ENCODE assay signal across 8 cellular contexts in genomic region chr17:28228109-28228840, GRCh38.
DNase-seq lines count a peak whose midpoint lies in the region; ATAC-seq, FAIRE-seq and TF ChIP-seq lines count a peak whose summit lies in the region.

No MANE protein-coding gene starts in this region.

- H3K36me3 ChIP-seq in GM12878 (ENCODE audit: control insufficient read depth in 2 of 2, insufficient read depth in 2 of 2, low read length in 1 of 2) (no peaks in the 10 kb centered on the region), left lung (no peaks in the 10 kb centered on the region)

- no peaks in the 10 kb centered on the region for H3K36me3 Mint-ChIP-seq in activated naive CD4-positive, alpha-beta T cell treated with anti-CD3 and anti-CD28 coated beads, Interleukin-2, amount 10 ng/mL, durations not matched to agents 7 days and 5 days
- H3K36me3 Mint-ChIP-seq in type B pancreatic cell = no peaks in the 10 kb centered on the region

- H3K27ac Mint-ChIP-seq in activated naive CD4-positive, alpha-beta T cell treated with anti-CD3 and anti-CD28 coated beads, Interleukin-2, amount 10 ng/mL, durations not matched to agents 7 days and 5 days = no peak overlapping the region
- H3K27ac Mint-ChIP-seq in type B pancreatic cell = peak overlapping the region; percentile 95

- BruUV-seq in GM12878 (replicated peaks; lab: Mats Ljungman, UMichigan) = no TSS peak

- 0 out of 6 replicates have a peak, but pooled peaks of 1 of the 3 experiments have one; percentile 13 for TF ChIP-seq CTCF in GM12878 (IDR thresholded peaks at IDR 0.05 in 2 of 3, conservative IDR thresholded peaks at IDR 0.05 in 1 of 3; ENCODE audit: control insufficient read depth in 2 of 3, extremely low read depth in 1 of 3, insufficient read depth in 1 of 3, low read depth in 3 of 3, low read length in 3 of 3)
- TF ChIP-seq CTCF in left lung (IDR thresholded peaks at IDR 0.05) = no peak
- peak; percentile 61 for TF ChIP-seq CTCF in type B pancreatic cell (conservative IDR thresholded peaks at IDR 0.05)

- H3K79me2 ChIP-seq in GM12878 (ENCODE audit: control insufficient read depth, insufficient read depth, low read length) = no peaks in the 10 kb centered on the region

- peak; percentile 40; the same call in 2 of the 3 replicates for ATAC-seq in GM12878
- peak; percentile 16 for ATAC-seq in left lung
- ATAC-seq in GM19463 (IDR thresholded peaks at IDR 0.05; ENCODE audit: unreplicated experiment) = no peak
- ATAC-seq in HG02571 (IDR thresholded peaks at IDR 0.05; ENCODE audit: unreplicated experiment) = no peak

- TF ChIP-seq POLR2A in GM12878 (IDR thresholded peaks at IDR 0.05; ENCODE audit: low read depth, low read length) = no peak

- CTCF ChIA-PET in activated naive CD4-positive, alpha-beta T cell treated with anti-CD3 and anti-CD28 coated beads, Interleukin-2, amount 10 ng/mL, durations not matched to agents 7 days and 5 days (lab: Charles Lee) = interaction anchor here (1.1 kb wide), 1 partner anchor 12 kb away, joined by 3 read pairs; no protein-coding TSS in a partner anchor
- CTCF ChIA-PET in GM12878 (lab: Yijun Ruan, JAX) = interaction anchor here (1.4 kb wide), 1 partner anchor 8 kb away, joined by 3 read pairs; no protein-coding TSS in a partner anchor

- no peak for TF ChIP-seq EP300 in GM12878 (IDR thresholded peaks at IDR 0.05; ENCODE audit: borderline replicate concordance in 1 of 2, control insufficient read depth in 1 of 2, low read depth in 2 of 2, low read length in 2 of 2)

- H3K27me3 Mint-ChIP-seq in activated naive CD4-positive, alpha-beta T cell treated with anti-CD3 and anti-CD28 coated beads, Interleukin-2, amount 10 ng/mL, durations not matched to agents 7 days and 5 days = peaks cover 61% of the 10 kb centered on the region
- H3K27me3 Mint-ChIP-seq in type B pancreatic cell = peaks cover 31% of the 10 kb centered on the region

- WGBS in GM12878 (ENCODE audit: insufficient coverage, insufficient replicate concordance, low lambda C conversion rate, missing lambda C conversion rate) = 43% methylated on average over 21 of the region's 22 CpGs

- no peak for TF ChIP-seq RAD21 in GM12878 (IDR thresholded peaks at IDR 0.05; ENCODE audit: insufficient read depth, low read depth, low read length)

- H3K9me3 ChIP-seq in GM12878 (replicated peaks; ENCODE audit: control insufficient read depth, insufficient read depth, low read length) (no peaks in the 10 kb centered on the region), left lung (no peaks in the 10 kb centered on the region)

- H4K20me1 ChIP-seq in GM12878 (ENCODE audit: control insufficient read depth, insufficient read depth) = no peaks in the 10 kb centered on the region

- H3K9me3 Mint-ChIP-seq in activated naive CD4-positive, alpha-beta T cell treated with anti-CD3 and anti-CD28 coated beads, Interleukin-2, amount 10 ng/mL, durations not matched to agents 7 days and 5 days = no peaks in the 10 kb centered on the region
- no peaks in the 10 kb centered on the region for H3K9me3 Mint-ChIP-seq in type B pancreatic cell

- POLR2A ChIA-PET in GM12878 (lab: Charles Lee) = no interaction called here

- H3K4me3 ChIP-seq in GM12878 (no peak overlapping the region), left lung (peak overlapping the region; percentile 29 to 36)

- no peak overlapping the region for H3K9ac ChIP-seq in GM12878 (ENCODE audit: control insufficient read depth, insufficient read depth, low read length)

- RAD21 ChIA-PET in GM12878 (lab: Charles Lee; ENCODE audit: unreplicated experiment) = no interaction called here

- DNase-seq in activated naive CD4-positive, alpha-beta T cell treated with anti-CD3 and anti-CD28 coated beads, Interleukin-2, amount 10 ng/mL, durations not matched to agents 7 days and 5 days = no peak
- no peak for DNase-seq in activated naive CD4-positive, alpha-beta T cell (lab: John Stamatoyannopoulos, UW)
- no peak for DNase-seq in GM12878 (ENCODE audit: low read depth, low spot score)
- peak in 1 of 2 donors; percentile 16 for DNase-seq in left lung
- no peak for DNase-seq in type B pancreatic cell (ENCODE audit: extremely low spot score, unreplicated experiment)
- no peak for DNase-seq in activated gamma-delta T cell (lab: John Stamatoyannopoulos, UW)

- SMC1A ChIA-PET in GM12878 (lab: Charles Lee; ENCODE audit: uncharacterized antibody, unreplicated experiment) = no interaction called here

- FAIRE-seq in GM12878 (lab: Jason Lieb, UNC) = no peak

- H2AFZ ChIP-seq in GM12878 (ENCODE audit: control insufficient read depth, low read depth, low read length) = no peak overlapping the region

- peak overlapping the region; percentile 58 for H3K4me3 Mint-ChIP-seq in activated naive CD4-positive, alpha-beta T cell treated with anti-CD3 and anti-CD28 coated beads, Interleukin-2, amount 10 ng/mL, durations not matched to agents 7 days and 5 days
- H3K4me3 Mint-ChIP-seq in type B pancreatic cell = peak overlapping the region; percentile 97

- H3K4me1 ChIP-seq in GM12878 (ENCODE audit: control insufficient read depth, insufficient read depth, low read length) = no peaks in the 10 kb centered on the region
- peaks cover 0 to 15% of the 10 kb centered on the region in 2 donors for H3K4me1 ChIP-seq in left lung

- H3K4me2 ChIP-seq in GM12878 (ENCODE audit: control insufficient read depth, insufficient read depth) = no peak overlapping the region

- intact Hi-C loops in GM12878 (cut with micrococcal nuclease; ENCODE audit: unreplicated experiment) = no loop called here
- intact Hi-C loops in left lung (cut with DNase I) = no loop called here

- peaks cover 12% of the 10 kb centered on the region for H3K4me1 Mint-ChIP-seq in activated naive CD4-positive, alpha-beta T cell treated with anti-CD3 and anti-CD28 coated beads, Interleukin-2, amount 10 ng/mL, durations not matched to agents 7 days and 5 days
- peaks cover 5% of the 10 kb centered on the region for H3K4me1 Mint-ChIP-seq in type B pancreatic cell (ENCODE audit: unreplicated experiment)

- H3K27me3 ChIP-seq in GM12878 (replicated peaks in 1 of 2; ENCODE audit: control insufficient read depth in 2 of 2, insufficient read depth in 2 of 2, low read length in 1 of 2) (peaks cover 0 to 9% of the 10 kb centered on the region in 2 experiments; a peak in 1 of 4 replicates), left lung (peaks cover 12 to 62% of the 10 kb centered on the region in 2 donors)

- H3K27ac ChIP-seq in GM12878 (ENCODE audit: control insufficient read depth, insufficient read depth) (no peak overlapping the region), left lung (no peak overlapping the region)

- in situ Hi-C loops in GM12878 (cut with MboI) = no loop called here

TF ChIP-seq in GM12878, 131 proteins besides CTCF, POLR2A, EP300 and RAD21 (continues in another document):
- TF ChIP-seq CBX3 (IDR thresholded peaks at IDR 0.05; ENCODE audit: borderline replicate concordance, low read depth) (no peak), ZBTB11 (CRISPR knock-in tag; IDR thresholded peaks at IDR 0.05) (no peak), TARDBP (IDR thresholded peaks at IDR 0.05; ENCODE audit: borderline replicate concordance) (no peak), MYB (IDR thresholded peaks at IDR 0.05; ENCODE audit: borderline replicate concordance, low read depth, low read length) (no peak), BACH1 (IDR thresholded peaks at IDR 0.05; ENCODE audit: borderline replicate concordance) (no peak), MLLT1 (IDR thresholded peaks at IDR 0.05) (no peak)

Comparison
In these comparisons a context has a peak if more than half of its experiments do, and no peak if none do; other contexts are left out.
1. ATAC-seq: peak in GM12878 (single experiment) and left lung (single experiment); none in GM19463 (single experiment) and HG02571 (single experiment).